ENCODE assay signal across 27 cellular contexts in the genomic region with DNA sequence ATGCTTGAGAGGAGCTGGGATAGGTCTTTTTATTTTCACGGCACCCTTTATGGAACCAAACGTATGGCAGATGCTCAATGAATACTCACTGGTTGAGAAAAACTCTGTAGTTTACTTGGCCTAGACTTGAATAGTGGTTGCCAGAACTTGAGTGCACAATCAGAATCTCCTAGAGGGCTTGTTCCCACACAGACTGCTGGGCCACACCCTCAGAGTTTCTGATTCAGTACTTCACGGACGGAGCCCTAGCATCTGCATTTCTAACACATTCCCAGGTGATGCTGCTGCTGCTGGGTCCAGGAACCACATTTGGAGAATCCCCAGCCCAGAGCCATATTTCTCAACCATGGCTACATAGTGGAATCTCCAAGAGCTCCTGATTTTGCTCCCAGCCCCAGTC. TPM values are rescaled to one million over a fixed set of nuclear protein-coding genes. Genes with fewer than 3 reads are reported as not detected.
DNase-seq lines count a peak whose midpoint lies in the region; ATAC-seq, FAIRE-seq and TF ChIP-seq lines count a peak whose summit lies in the region.
"Had no signal": no experiment of that assay in that cellular context is flagged by ENCODE, and none has a peak within 500 bp of the region (broad histone marks: within the 10 kb centered on the region; RNA-seq: fewer than 3 reads in every experiment).

No MANE protein-coding gene starts in this region.

- WGBS in esophagus, 2 donors = 37 to 64% methylated on average over 4 of the region's 4 CpGs

- H3K36me3 ChIP-seq in esophagus (ENCODE audit: control insufficient read depth in 2 of 2, insufficient read depth in 2 of 2, low read length in 1 of 2) (no peaks in the 10 kb centered on the region), keratinocyte (ENCODE audit: control insufficient read depth in 2 of 2, extremely low read depth in 1 of 2, insufficient read depth in 2 of 2, low read length in 2 of 2) (peaks cover 13 to 16% of the 10 kb centered on the region in 2 experiments)
- H3K36me3 ChIP-seq: BLaER1 treated with 17β-estradiol and CSF1 and Interleukin-3, amounts not matched to agents 10 nM and 100 nM; SJSA1 had no signal

- dilution Hi-C loops in keratinocyte (cut with MboI; ENCODE audit: extremely low pct_ligation_motif_present, low sequenced_read_pairs) = no loop called here

- no peak for TF ChIP-seq CTCF in RWPE1 (conservative IDR thresholded peaks at IDR 0.05; ENCODE audit: low read depth)
- no peak for TF ChIP-seq CTCF in keratinocyte (optimal IDR thresholded peaks at IDR 0.05 in 1 of 3, IDR thresholded peaks at IDR 0.05 in 1 of 3, conservative IDR thresholded peaks at IDR 0.05 in 1 of 3; ENCODE audit: extremely low read depth in 1 of 3, insufficient read depth in 2 of 3, low read length in 3 of 3)
- no peak for TF ChIP-seq CTCF in WTC11 (IDR thresholded peaks at IDR 0.05)

- CTCF ChIA-PET in RWPE1 (lab: Yijun Ruan, JAX) = interaction anchor here (0.7 kb wide), 1 partner anchor 27 kb away, joined by 3 read pairs; no protein-coding TSS in a partner anchor
- CTCF ChIA-PET in WTC11 (lab: Charles Lee) = no interaction called here

- H3K27me3 ChIP-seq in esophagus (ENCODE audit: control insufficient read depth in 1 of 2, insufficient read depth in 2 of 2, low read length in 2 of 2) = no peaks in the 10 kb centered on the region
- H3K27me3 ChIP-seq in keratinocyte (ENCODE audit: control insufficient read depth, extremely low read depth, insufficient read depth, low read length) = no peaks in the 10 kb centered on the region
- H3K27me3 ChIP-seq: BLaER1 treated with 17β-estradiol and CSF1 and Interleukin-3, amounts not matched to agents 10 nM and 100 nM; SJSA1 had no signal

- H3K79me2 ChIP-seq in keratinocyte (ENCODE audit: control insufficient read depth, insufficient read depth, low read length) = peaks cover 2% of the 10 kb centered on the region

- POLR2A ChIA-PET in RWPE1 (lab: Yijun Ruan, JAX; ENCODE audit: low non-redundant PET) (interaction anchor here (0.6 kb wide), 1 partner anchor 632 kb away, joined by 3 read pairs; no protein-coding TSS in a partner anchor), WTC11 (lab: Charles Lee) (no interaction called here)

- peak overlapping the region; percentile 9 for H3K4me2 ChIP-seq in keratinocyte (ENCODE audit: control insufficient read depth, extremely low read depth, insufficient read depth, low read depth, low read length)
- H3K4me2 ChIP-seq: A549; BLaER1 treated with 17β-estradiol and CSF1 and Interleukin-3, amounts not matched to agents 10 nM and 100 nM had no signal

- no peak for ATAC-seq in HG02970 (IDR thresholded peaks at IDR 0.05; ENCODE audit: low FRiP score, unreplicated experiment)
- no peak for ATAC-seq in WTC11
- no peak for ATAC-seq in activated T-cell treated with anti-CD3 and anti-CD28 coated beads, Interleukin-2, amount 50 U/mL, for 4 hours
- ATAC-seq: A549, PC-3 had no signal

- no peak overlapping the region for H3K4me3 Mint-ChIP-seq in WTC11
- no peak overlapping the region for H3K4me3 Mint-ChIP-seq in activated T-cell treated with anti-CD3 and anti-CD28 coated beads, Interleukin-2, amount 50 U/mL, for 4 hours
- H3K4me3 Mint-ChIP-seq: CD4-positive, alpha-beta T cell had no signal

- H3K4me1 Mint-ChIP-seq in WTC11 = peaks cover 18% of the 10 kb centered on the region
- H3K4me1 Mint-ChIP-seq in activated T-cell treated with anti-CD3 and anti-CD28 coated beads, Interleukin-2, amount 50 U/mL, for 4 hours (ENCODE audit: low read depth) = no peaks in the 10 kb centered on the region

- H3K9me1 ChIP-seq in keratinocyte (ENCODE audit: control insufficient read depth, extremely low read depth, insufficient read depth, low read length) = peaks cover 3% of the 10 kb centered on the region

- peaks cover 3% of the 10 kb centered on the region; the same call in 1 of the 2 replicates for H3K27me3 Mint-ChIP-seq in WTC11 (ENCODE audit: low read depth)
- H3K27me3 Mint-ChIP-seq in activated T-cell treated with anti-CD3 and anti-CD28 coated beads, Interleukin-2, amount 50 U/mL, for 4 hours (ENCODE audit: low read depth) = peaks cover 7% of the 10 kb centered on the region

- peaks cover 7% of the 10 kb centered on the region for H3K9me3 Mint-ChIP-seq in WTC11
- no peaks in the 10 kb centered on the region for H3K9me3 Mint-ChIP-seq in activated T-cell treated with anti-CD3 and anti-CD28 coated beads, Interleukin-2, amount 50 U/mL, for 4 hours
- H3K9me3 Mint-ChIP-seq: CD4-positive, alpha-beta T cell had no signal

- H3K4me1 ChIP-seq in esophagus (ENCODE audit: control insufficient read depth in 2 of 2, insufficient read depth in 2 of 2, low read length in 1 of 2) (peaks cover 2 to 20% of the 10 kb centered on the region in 2 donors), keratinocyte (ENCODE audit: control insufficient read depth, extremely low read depth, insufficient read depth, low read length) (peaks cover 23% of the 10 kb centered on the region)
- H3K4me1 ChIP-seq: SJSA1 had no signal

- no peak overlapping the region for H3K27ac Mint-ChIP-seq in WTC11
- H3K27ac Mint-ChIP-seq: CD4-positive, alpha-beta T cell had no signal

- no peaks in the 10 kb centered on the region for H3K36me3 Mint-ChIP-seq in WTC11
- no peaks in the 10 kb centered on the region for H3K36me3 Mint-ChIP-seq in activated T-cell treated with anti-CD3 and anti-CD28 coated beads, Interleukin-2, amount 50 U/mL, for 4 hours (ENCODE audit: insufficient read depth)

- no peaks in the 10 kb centered on the region for H4K20me1 ChIP-seq in keratinocyte (ENCODE audit: control insufficient read depth, extremely low read depth, insufficient read depth, low read length)
- H4K20me1 ChIP-seq: BLaER1 treated with 17β-estradiol and CSF1 and Interleukin-3, amounts not matched to agents 10 nM and 100 nM had no signal

- peak overlapping the region; percentile 6 for H3K9ac ChIP-seq in keratinocyte (ENCODE audit: control insufficient read depth, extremely low read depth, insufficient read depth, low read length)
- H3K9ac ChIP-seq: BLaER1 treated with 17β-estradiol and CSF1 and Interleukin-3, amounts not matched to agents 10 nM and 100 nM; GM23248 had no signal

- H3K27ac ChIP-seq in RWPE1 (peak overlapping the region; percentile 51), esophagus (ENCODE audit: low read depth in 2 of 2, low read length in 1 of 2) (peak overlapping the region; percentile 26 to 78), keratinocyte (ENCODE audit: control insufficient read depth, insufficient read depth, low read length) (peak overlapping the region; percentile 16)
- H3K27ac ChIP-seq: A549; BLaER1 treated with 17β-estradiol and CSF1 and Interleukin-3, amounts not matched to agents 10 nM and 100 nM; GM23248; SJSA1 had no signal

- peak; percentile 87 for FAIRE-seq in keratinocyte (lab: Jason Lieb, UNC)
- FAIRE-seq: G401.6 had no signal

- H3K9me3 ChIP-seq in esophagus (ENCODE audit: control insufficient read depth in 2 of 2, insufficient read depth in 1 of 2, low read depth in 1 of 2, low read length in 1 of 2) (no peaks in the 10 kb centered on the region), keratinocyte (ENCODE audit: control insufficient read depth, low read depth, low read length) (no peaks in the 10 kb centered on the region)
- H3K9me3 ChIP-seq: A549; BLaER1 treated with 17β-estradiol and CSF1 and Interleukin-3, amounts not matched to agents 10 nM and 100 nM; SJSA1 had no signal

- H3K4me3 ChIP-seq in esophagus (ENCODE audit: low read depth in 1 of 2, low read length in 2 of 2) = no peak overlapping the region
- H3K4me3 ChIP-seq in keratinocyte (ENCODE audit: control insufficient read depth in 2 of 3, extremely low read depth in 1 of 3, insufficient read depth in 2 of 3, low read depth in 1 of 3, low read length in 3 of 3) = peak overlapping the region in 1 of 3 experiments; percentile 9
- H3K4me3 ChIP-seq: A549; BLaER1 treated with 17β-estradiol and CSF1 and Interleukin-3, amounts not matched to agents 10 nM and 100 nM; GM23248; SJSA1 had no signal

- no peak overlapping the region for H2AFZ ChIP-seq in keratinocyte (ENCODE audit: control insufficient read depth, low read length)
- H2AFZ ChIP-seq: GM23248 had no signal

- DNase-seq in RWPE1 (ENCODE audit: low spot score) (no peak), keratinocyte (ENCODE audit: low read depth, low spot score) (no peak), NCI-H128 (lab: John Stamatoyannopoulos, UW; ENCODE audit: unreplicated experiment) (no peak), WTC11 (ENCODE audit: low spot score) (no peak)
- no peak for DNase-seq in activated T-cell treated with anti-CD3 and anti-CD28 coated beads, Interleukin-2, amount 50 U/mL, for 4 hours
- DNase-seq: AML-193; CD4-positive, alpha-beta T cell; COR-L47; DMS53; GM23248; H7; NCI-H1092; NCI-H1436; NCI-H187 treated with DMSO at 0.1 percent for 48 hours; NCI-H2171 treated with DMSO at 0.1 percent for 48 hours; NCI-H345; NCI-H524 treated with DMSO at 0.1 percent for 48 hours; NCI-H82; NK-92 treated with Interleukin-12 subunit alpha and Interleukin-12 subunit beta, amount 100 ng/mL, for 24 hours; PC-3; Right ventricle myocardium superior had no signal

TF ChIP-seq in WTC11, 78 proteins besides CTCF, POLR2A, EP300 and RAD21:
- TF ChIP-seq ZBTB21 (CRISPR knock-in tag; IDR thresholded peaks at IDR 0.05; ENCODE audit: borderline replicate concordance) = no peak

RNA-seq across cellular contexts. Expression of gene CA12, which starts 24.6 kb away (rescaled TPM):
- polyA plus RNA-seq in esophagus = 10 to 100 TPM; 32.2 to 35.0 TPM
- polyA plus RNA-seq in keratinocyte = 101 to 220 TPM (median 158 TPM) in 3 replicates
- 45.2 TPM for polyA plus RNA-seq in keratinocyte (2011; ENCODE audit: low read depth)
- polyA plus RNA-seq in keratinocyte (2011; cell fraction: cytosol; rRNA removed) = 52.6 and 62.1 TPM in 2 replicates
- polyA plus RNA-seq in keratinocyte (2011; cell fraction: nucleus; rRNA removed) = 202 and 203 TPM in 2 replicates
- polyA plus RNA-seq in keratinocyte (2012; ENCODE audit: low replicate concordance) = 78.2 and 80.9 TPM in 2 replicates
- 71.9 to 160 TPM (median 122 TPM) in 3 replicates for polyA minus RNA-seq in keratinocyte
- 91.3 TPM for polyA minus RNA-seq in keratinocyte (2011; cell fraction: cytosol; rRNA and poly(A)+ RNA removed)
- polyA minus RNA-seq in keratinocyte (2011; cell fraction: nucleus; rRNA and poly(A)+ RNA removed) = 234 and 311 TPM in 2 replicates
- total RNA-seq in WTC11 (2021) = 2.8 to 3.3 TPM (median 2.8 TPM) in 3 replicates
- total RNA-seq in activated T-cell treated with anti-CD3 and anti-CD28 coated beads, Interleukin-2, amount 50 U/mL, for 4 hours = under 1 TPM; 0.08 to 0.15 (median 0.14) TPM
- total RNA-seq: CD4-positive, alpha-beta T cell had no signal
